Comparison of ENCODE assay signal across 1 cellular context in genomic region chr6:161941565-161941964, GRCh38.
TF ChIP-seq lines count a peak whose summit lies in the region.

No MANE protein-coding gene starts in this region.

TF ChIP-seq in GM23338, 12 proteins besides CTCF, POLR2A, EP300 and RAD21 (continued from another document):
- no peak for TF ChIP-seq REST (IDR thresholded peaks at IDR 0.05; ENCODE audit: unreplicated experiment)
- TF ChIP-seq NANOG (IDR thresholded peaks at IDR 0.05; ENCODE audit: borderline replicate concordance): no peak
- no peak for TF ChIP-seq POLR2AphosphoS5 (IDR thresholded peaks at IDR 0.05; ENCODE audit: low read depth)
- no peak for TF ChIP-seq STAT1 (IDR thresholded peaks at IDR 0.05; ENCODE audit: unreplicated experiment)
- no peak for TF ChIP-seq ETS1 (IDR thresholded peaks at IDR 0.05)
- no peak for TF ChIP-seq EZH2phosphoT487 (IDR thresholded peaks at IDR 0.05; ENCODE audit: unreplicated experiment)
- TF ChIP-seq CREB1 (CRISPR knock-in tag; IDR thresholded peaks at IDR 0.05; ENCODE audit: low read depth): no peak
